Comparison of ENCODE assay signal across 1 cellular context in the genomic region with DNA sequence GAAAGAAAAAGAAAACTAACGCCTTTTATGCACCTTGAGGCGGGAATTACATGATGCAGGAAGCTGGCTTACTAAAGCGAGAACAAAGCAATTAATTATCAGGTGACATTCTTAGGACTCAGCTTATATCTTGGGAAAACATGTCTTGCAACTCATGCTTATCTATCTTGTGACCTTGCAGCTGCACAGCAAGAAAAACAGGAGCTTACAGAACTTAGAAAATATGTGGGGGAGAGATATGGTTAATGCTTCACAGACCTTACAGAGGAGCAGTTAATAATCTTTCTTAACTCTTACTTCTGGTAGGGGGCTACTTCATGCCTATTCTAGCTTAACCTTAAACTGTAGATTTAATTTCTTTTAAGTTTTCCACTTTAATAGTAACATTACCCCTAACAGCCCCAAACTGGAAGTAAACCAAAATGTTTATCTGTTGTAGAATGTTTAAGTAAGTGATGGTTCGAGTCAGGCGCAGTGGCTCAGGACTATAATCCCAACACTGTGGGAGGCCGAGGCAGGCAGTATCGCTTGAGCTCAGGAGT.
TF ChIP-seq lines count a peak whose summit lies in the region.

No MANE protein-coding gene starts in this region.

TF ChIP-seq in K562, 482 proteins besides CTCF, POLR2A, EP300 and RAD21 (continued from another document):
- TF ChIP-seq CXXC5 (CRISPR knock-in tag; IDR thresholded peaks at IDR 0.05) (peak; percentile 52), HDAC1 (IDR thresholded peaks at IDR 0.05) (peak in 1 of 2 experiments; percentile 40; a peak in 1 of 4 replicates), TEAD1 (CRISPR knock-in tag; IDR thresholded peaks at IDR 0.05) (peak; percentile 19 to 75; a peak in 1 of 4 replicates), ZFP30 (CRISPR knock-in tag; IDR thresholded peaks at IDR 0.05; ENCODE audit: borderline replicate concordance) (no peak), POLR3A (IDR thresholded peaks at IDR 0.05; ENCODE audit: borderline replicate concordance, extremely low read depth, insufficient read depth, insufficient read length) (no peak)
- TF ChIP-seq, protein P1, sequence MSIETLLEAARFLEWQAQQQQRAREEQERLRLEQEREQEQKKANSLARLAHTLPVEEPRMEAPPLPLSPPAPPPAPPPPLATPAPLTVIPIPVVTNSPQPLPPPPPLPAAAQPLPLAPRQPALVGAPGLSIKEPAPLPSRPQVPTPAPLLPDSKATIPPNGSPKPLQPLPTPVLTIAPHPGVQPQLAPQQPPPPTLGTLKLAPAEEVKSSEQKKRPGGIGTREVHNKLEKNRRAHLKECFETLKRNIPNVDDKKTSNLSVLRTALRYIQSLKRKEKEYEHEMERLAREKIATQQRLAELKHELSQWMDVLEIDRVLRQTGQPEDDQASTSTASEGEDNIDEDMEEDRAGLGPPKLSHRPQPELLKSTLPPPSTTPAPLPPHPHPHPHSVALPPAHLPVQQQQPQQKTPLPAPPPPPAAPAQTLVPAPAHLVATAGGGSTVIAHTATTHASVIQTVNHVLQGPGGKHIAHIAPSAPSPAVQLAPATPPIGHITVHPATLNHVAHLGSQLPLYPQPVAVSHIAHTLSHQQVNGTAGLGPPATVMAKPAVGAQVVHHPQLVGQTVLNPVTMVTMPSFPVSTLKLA (conservative IDR thresholded peaks at IDR 0.05), result peak; percentile 21 to 30; a peak in 1 of 4 replicates
- TF ChIP-seq, protein P2, sequence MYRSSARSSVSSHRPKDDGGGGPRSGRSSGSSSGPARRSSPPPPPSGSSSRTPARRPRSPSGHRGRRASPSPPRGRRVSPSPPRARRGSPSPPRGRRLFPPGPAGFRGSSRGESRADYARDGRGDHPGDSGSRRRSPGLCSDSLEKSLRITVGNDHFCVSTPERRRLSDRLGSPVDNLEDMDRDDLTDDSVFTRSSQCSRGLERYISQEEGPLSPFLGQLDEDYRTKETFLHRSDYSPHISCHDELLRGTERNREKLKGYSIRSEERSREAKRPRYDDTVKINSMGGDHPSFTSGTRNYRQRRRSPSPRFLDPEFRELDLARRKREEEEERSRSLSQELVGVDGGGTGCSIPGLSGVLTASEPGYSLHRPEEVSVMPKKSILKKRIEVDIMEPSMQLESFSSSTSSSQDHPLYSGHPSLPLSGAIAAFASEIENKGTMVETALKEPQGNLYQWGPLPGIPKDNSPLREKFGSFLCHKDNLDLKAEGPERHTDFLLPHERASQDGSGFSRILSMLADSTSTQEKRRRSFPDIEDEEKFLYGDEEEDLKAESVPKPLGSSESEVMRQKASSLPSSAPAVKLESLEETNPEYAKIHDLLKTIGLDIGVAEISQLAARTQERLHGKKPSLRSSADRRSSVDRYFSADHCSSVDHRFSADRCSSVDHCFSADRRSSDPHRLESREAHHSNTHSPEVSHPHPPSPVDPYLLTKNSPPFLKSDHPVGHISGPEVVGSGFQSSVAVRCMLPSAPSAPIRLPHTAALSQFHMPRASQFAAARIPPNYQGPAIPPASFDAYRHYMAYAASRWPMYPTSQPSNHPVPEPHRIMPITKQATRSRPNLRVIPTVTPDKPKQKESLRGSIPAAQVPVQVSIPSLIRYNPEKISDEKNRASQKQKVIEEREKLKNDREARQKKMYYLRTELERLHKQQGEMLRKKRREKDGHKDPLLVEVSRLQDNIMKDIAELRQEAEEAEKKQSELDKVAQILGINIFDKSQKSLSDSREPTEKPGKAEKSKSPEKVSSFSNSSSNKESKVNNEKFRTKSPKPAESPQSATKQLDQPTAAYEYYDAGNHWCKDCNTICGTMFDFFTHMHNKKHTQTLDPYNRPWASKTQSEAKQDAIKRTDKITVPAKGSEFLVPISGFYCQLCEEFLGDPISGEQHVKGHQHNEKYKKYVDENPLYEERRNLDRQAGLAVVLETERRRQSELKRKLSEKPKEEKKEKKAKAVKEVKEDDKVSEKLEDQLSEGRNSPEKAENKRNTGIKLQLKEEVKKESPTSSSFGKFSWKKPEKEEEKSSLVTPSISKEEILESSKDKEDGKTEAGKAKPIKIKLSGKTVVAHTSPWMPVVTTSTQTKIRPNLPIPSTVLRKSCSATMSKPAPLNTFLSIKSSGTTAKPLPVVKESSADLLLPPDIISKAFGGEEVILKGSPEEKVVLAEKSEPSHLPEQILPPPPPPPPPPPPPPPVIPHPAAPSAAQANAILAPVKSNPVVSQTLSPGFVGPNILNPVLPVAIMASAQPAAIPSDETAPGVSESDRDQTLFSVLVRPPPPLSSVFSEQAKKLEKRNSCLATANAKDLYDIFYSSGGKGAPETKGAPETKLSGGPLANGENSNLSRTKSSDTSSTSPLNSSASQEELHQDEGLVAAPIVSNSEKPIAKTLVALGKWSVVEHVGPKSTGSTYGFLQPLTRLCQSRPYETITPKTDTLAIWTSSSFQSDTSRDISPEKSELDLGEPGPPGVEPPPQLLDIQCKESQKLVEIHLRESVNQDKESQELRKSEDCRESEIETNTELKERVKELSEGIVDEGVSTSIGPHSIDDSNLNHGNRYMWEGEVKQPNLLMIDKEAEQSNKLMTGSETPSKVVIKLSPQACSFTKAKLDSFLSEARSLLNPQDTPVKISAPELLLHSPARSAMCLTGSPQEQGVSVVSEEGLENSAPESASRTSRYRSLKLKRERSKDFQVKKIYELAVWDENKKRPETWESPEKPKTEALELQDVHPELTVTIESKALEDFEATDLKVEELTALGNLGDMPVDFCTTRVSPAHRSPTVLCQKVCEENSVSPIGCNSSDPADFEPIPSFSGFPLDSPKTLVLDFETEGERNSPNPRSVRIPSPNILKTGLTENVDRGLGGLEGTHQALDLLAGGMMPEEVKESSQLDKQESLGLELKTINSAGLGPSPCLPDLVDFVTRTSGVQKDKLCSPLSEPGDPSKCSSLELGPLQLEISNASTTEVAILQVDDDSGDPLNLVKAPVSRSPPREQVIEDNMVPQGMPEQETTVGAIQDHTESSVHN (IDR thresholded peaks at IDR 0.05; ENCODE audit: borderline replicate concordance in 1 of 2, low read depth in 1 of 2), result peak; percentile 63 to 79; a peak in 2 of 4 replicates
